Comparison of ENCODE assay signal across 15 cellular contexts in genomic region chr21:25506268-25506667, GRCh38.
"Had no signal": no experiment of that assay in that cellular context is flagged by ENCODE, and none has a peak within 500 bp of the region (broad histone marks: within the 10 kb centered on the region; RNA-seq: fewer than 3 reads in every experiment).

No MANE protein-coding gene starts in this region.

- H3K4me1 Mint-ChIP-seq: brain, nephron had no signal

- DNase-seq: activated CD8-positive, alpha-beta memory T cell treated with anti-CD3 and anti-CD28 coated beads, Interleukin-2, amount 50 U/mL, for 4 hours; activated CD8-positive, alpha-beta T cell treated with anti-CD3 and anti-CD28 coated beads, Interleukin-2, amount 10 ng/mL, durations not matched to agents 7 days and 5 days; activated naive CD4-positive, alpha-beta T cell treated with anti-CD3 and anti-CD28 coated beads, Interleukin-2, amount 10 ng/mL, durations not matched to agents 7 days and 5 days; central memory CD4-positive, alpha-beta T cell; colonic mucosa; left ventricle myocardium superior; nucleus accumbens; stimulated activated CD4-positive, alpha-beta T cell treated with anti-CD3 and anti-CD28 coated beads, Interleukin-2, amount 100 ng/mL, for 48 hours; stimulated activated naive CD4-positive, alpha-beta T cell; T-helper 17 cell; trophoblast cell; WERI-Rb-1 had no signal

- H3K27ac ChIP-seq: colonic mucosa, WERI-Rb-1 had no signal

- H3K4me1 ChIP-seq: colonic mucosa had no signal

- H3K27ac Mint-ChIP-seq: activated CD8-positive, alpha-beta T cell treated with anti-CD3 and anti-CD28 coated beads, Interleukin-2, amount 10 ng/mL, durations not matched to agents 7 days and 5 days; activated naive CD4-positive, alpha-beta T cell treated with anti-CD3 and anti-CD28 coated beads, Interleukin-2, amount 10 ng/mL, durations not matched to agents 7 days and 5 days; brain; memory B cell; nephron; T-helper 17 cell had no signal

- H3K9me3 ChIP-seq: colonic mucosa had no signal

- H3K4me3 Mint-ChIP-seq: activated CD8-positive, alpha-beta T cell treated with anti-CD3 and anti-CD28 coated beads, Interleukin-2, amount 10 ng/mL, durations not matched to agents 7 days and 5 days; activated naive CD4-positive, alpha-beta T cell treated with anti-CD3 and anti-CD28 coated beads, Interleukin-2, amount 10 ng/mL, durations not matched to agents 7 days and 5 days; brain; memory B cell; nephron; T-helper 17 cell had no signal

- H3K36me3 Mint-ChIP-seq: activated naive CD4-positive, alpha-beta T cell treated with anti-CD3 and anti-CD28 coated beads, Interleukin-2, amount 10 ng/mL, durations not matched to agents 7 days and 5 days; brain; memory B cell had no signal

- H3K9me3 Mint-ChIP-seq: brain, nephron had no signal

- H3K27me3 ChIP-seq: colonic mucosa had no signal

- H3K36me3 ChIP-seq: colonic mucosa, WERI-Rb-1 had no signal

- ATAC-seq: activated CD8-positive, alpha-beta T cell treated with anti-CD3 and anti-CD28 coated beads, Interleukin-2, amount 10 ng/mL, durations not matched to agents 7 days and 5 days; left ventricle myocardium superior; T-helper 17 cell had no signal

- H3K27me3 Mint-ChIP-seq: activated naive CD4-positive, alpha-beta T cell treated with anti-CD3 and anti-CD28 coated beads, Interleukin-2, amount 10 ng/mL, durations not matched to agents 7 days and 5 days; memory B cell had no signal

- H3K4me3 ChIP-seq: colonic mucosa had no signal
